In genomic region chr17:11997147-11997971, GRCh38 we compare ENCODE assay signal across 1 cellular context.
TF ChIP-seq lines count a peak whose summit lies in the region.

ZNF18 (minus strand) TSS chr17:11997475; CDS start chr17:11992829, 4,646 bp downstream.

TF ChIP-seq in HEK293, 187 proteins besides CTCF, POLR2A, EP300 and RAD21 (continued from another document and continues in another):
- TF ChIP-seq ZNF148 (tag by site-specific recombination; IDR thresholded peaks at IDR 0.05; ENCODE audit: borderline replicate concordance) (no peak), ZNF707 (tag by site-specific recombination; IDR thresholded peaks at IDR 0.05) (no peak), ZNF473 (tag by site-specific recombination; IDR thresholded peaks at IDR 0.05) (no peak), ZNF610 (tag by site-specific recombination; IDR thresholded peaks at IDR 0.05; ENCODE audit: borderline replicate concordance) (no peak; the same call in 1 of the 2 replicates), YY2 (tag by site-specific recombination; IDR thresholded peaks at IDR 0.05) (peak; percentile 67), ZNF654 (tag by site-specific recombination; IDR thresholded peaks at IDR 0.05; ENCODE audit: low read depth) (no peak), ZNF416 (tag by site-specific recombination; IDR thresholded peaks at IDR 0.05) (no peak), SP2 (tag by site-specific recombination; IDR thresholded peaks at IDR 0.05) (peak; percentile 85), ZNF518A (tag by site-specific recombination; conservative IDR thresholded peaks at IDR 0.05; ENCODE audit: low read depth) (peak; percentile 46; the same call in 1 of the 2 replicates), ZNF157 (tag by site-specific recombination; IDR thresholded peaks at IDR 0.05) (no peak), ZNF138 (tag by site-specific recombination; IDR thresholded peaks at IDR 0.05; ENCODE audit: borderline replicate concordance) (no peak), ZNF747 (tag by site-specific recombination; IDR thresholded peaks at IDR 0.05) (no peak), PRDM1 (tag by site-specific recombination; IDR thresholded peaks at IDR 0.05) (peak; percentile 67; the same call in 1 of the 2 replicates), SCRT2 (tag by site-specific recombination; IDR thresholded peaks at IDR 0.05) (no peak), ZNF791 (tag by site-specific recombination; IDR thresholded peaks at IDR 0.05) (no peak), ZSCAN16 (tag by site-specific recombination; IDR thresholded peaks at IDR 0.05) (peak; percentile 68; the same call in 1 of the 2 replicates), ZNF585B (tag by site-specific recombination; IDR thresholded peaks at IDR 0.05) (no peak), ZBTB10 (tag by site-specific recombination; IDR thresholded peaks at IDR 0.05) (peak; percentile 88), ZBTB8A (tag by site-specific recombination; IDR thresholded peaks at IDR 0.05) (peak; percentile 91), ZNF23 (tag by site-specific recombination; IDR thresholded peaks at IDR 0.05; ENCODE audit: borderline replicate concordance) (no peak), ZNF221 (tag by site-specific recombination; IDR thresholded peaks at IDR 0.05; ENCODE audit: borderline replicate concordance) (no peak), ZNF48 (tag by site-specific recombination; IDR thresholded peaks at IDR 0.05) (no peak), ZNF223 (tag by site-specific recombination; IDR thresholded peaks at IDR 0.05) (no peak), OVOL3 (tag by site-specific recombination; IDR thresholded peaks at IDR 0.05) (no peak), ZNF280C (tag by site-specific recombination; IDR thresholded peaks at IDR 0.05) (no peak), ZFP37 (tag by site-specific recombination; IDR thresholded peaks at IDR 0.05) (peak; percentile 51), ZNF169 (tag by site-specific recombination; IDR thresholded peaks at IDR 0.05) (no peak), ZNF501 (tag by site-specific recombination; IDR thresholded peaks at IDR 0.05) (peak; percentile 72; the same call in 1 of the 2 replicates), ZNF335 (tag by site-specific recombination; conservative IDR thresholded peaks at IDR 0.05) (peak; percentile 83), ZNF529 (tag by site-specific recombination; IDR thresholded peaks at IDR 0.05; ENCODE audit: insufficient replicate concordance) (no peak), ZNF776 (tag by site-specific recombination; IDR thresholded peaks at IDR 0.05; ENCODE audit: borderline replicate concordance) (no peak)
- TF ChIP-seq, protein P1, sequence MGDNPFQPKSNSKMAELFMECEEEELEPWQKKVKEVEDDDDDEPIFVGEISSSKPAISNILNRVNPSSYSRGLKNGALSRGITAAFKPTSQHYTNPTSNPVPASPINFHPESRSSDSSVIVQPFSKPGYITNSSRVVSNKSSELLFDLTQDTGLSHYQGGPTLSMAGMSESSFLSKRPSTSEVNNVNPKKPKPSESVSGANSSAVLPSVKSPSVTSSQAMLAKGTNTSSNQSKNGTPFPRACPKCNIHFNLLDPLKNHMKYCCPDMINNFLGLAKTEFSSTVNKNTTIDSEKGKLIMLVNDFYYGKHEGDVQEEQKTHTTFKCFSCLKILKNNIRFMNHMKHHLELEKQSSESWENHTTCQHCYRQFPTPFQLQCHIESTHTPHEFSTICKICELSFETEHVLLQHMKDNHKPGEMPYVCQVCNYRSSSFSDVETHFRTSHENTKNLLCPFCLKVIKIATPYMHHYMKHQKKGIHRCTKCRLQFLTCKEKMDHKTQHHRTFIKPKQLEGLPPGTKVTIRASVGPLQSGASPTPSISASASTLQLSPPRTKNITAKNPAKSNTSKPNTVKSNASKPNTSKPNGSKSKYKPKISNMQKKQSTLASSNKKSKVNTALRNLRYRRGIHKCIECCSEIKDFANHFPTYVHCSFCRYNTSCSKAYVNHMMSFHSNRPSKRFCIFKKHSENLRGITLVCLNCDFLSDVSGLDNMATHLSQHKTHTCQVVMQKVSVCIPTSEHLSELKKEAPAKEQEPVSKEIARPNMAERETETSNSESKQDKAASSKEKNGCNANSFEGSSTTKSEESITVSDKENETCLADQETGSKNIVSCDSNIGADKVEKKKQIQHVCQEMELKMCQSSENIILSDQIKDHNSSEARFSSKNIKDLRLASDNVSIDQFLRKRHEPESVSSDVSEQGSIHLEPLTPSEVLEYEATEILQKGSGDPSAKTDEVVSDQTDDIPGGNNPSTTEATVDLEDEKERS (tag by site-specific recombination; IDR thresholded peaks at IDR 0.05) = peak; percentile 14; the same call in 1 of the 2 replicates
- TF ChIP-seq, protein P2, sequence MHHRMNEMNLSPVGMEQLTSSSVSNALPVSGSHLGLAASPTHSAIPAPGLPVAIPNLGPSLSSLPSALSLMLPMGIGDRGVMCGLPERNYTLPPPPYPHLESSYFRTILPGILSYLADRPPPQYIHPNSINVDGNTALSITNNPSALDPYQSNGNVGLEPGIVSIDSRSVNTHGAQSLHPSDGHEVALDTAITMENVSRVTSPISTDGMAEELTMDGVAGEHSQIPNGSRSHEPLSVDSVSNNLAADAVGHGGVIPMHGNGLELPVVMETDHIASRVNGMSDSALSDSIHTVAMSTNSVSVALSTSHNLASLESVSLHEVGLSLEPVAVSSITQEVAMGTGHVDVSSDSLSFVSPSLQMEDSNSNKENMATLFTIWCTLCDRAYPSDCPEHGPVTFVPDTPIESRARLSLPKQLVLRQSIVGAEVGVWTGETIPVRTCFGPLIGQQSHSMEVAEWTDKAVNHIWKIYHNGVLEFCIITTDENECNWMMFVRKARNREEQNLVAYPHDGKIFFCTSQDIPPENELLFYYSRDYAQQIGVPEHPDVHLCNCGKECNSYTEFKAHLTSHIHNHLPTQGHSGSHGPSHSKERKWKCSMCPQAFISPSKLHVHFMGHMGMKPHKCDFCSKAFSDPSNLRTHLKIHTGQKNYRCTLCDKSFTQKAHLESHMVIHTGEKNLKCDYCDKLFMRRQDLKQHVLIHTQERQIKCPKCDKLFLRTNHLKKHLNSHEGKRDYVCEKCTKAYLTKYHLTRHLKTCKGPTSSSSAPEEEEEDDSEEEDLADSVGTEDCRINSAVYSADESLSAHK (tag by site-specific recombination; IDR thresholded peaks at IDR 0.05) = no peak
- TF ChIP-seq, protein P3, sequence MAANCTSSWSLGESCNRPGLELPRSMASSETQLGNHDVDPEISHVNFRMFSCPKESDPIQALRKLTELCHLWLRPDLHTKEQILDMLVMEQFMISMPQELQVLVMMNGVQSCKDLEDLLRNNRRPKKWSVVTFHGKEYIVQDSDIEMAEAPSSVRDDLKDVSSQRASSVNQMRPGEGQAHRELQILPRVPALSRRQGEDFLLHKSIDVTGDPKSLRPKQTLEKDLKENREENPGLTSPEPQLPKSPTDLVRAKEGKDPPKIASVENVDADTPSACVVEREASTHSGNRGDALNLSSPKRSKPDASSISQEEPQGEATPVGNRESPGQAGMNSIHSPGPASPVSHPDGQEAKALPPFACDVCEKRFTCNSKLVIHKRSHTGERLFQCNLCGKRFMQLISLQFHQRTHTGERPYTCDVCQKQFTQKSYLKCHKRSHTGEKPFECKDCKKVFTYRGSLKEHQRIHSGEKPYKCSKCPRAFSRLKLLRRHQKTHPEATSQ (tag by site-specific recombination; IDR thresholded peaks at IDR 0.05) = peak; percentile 19; the same call in 1 of the 2 replicates
- TF ChIP-seq, protein P4, sequence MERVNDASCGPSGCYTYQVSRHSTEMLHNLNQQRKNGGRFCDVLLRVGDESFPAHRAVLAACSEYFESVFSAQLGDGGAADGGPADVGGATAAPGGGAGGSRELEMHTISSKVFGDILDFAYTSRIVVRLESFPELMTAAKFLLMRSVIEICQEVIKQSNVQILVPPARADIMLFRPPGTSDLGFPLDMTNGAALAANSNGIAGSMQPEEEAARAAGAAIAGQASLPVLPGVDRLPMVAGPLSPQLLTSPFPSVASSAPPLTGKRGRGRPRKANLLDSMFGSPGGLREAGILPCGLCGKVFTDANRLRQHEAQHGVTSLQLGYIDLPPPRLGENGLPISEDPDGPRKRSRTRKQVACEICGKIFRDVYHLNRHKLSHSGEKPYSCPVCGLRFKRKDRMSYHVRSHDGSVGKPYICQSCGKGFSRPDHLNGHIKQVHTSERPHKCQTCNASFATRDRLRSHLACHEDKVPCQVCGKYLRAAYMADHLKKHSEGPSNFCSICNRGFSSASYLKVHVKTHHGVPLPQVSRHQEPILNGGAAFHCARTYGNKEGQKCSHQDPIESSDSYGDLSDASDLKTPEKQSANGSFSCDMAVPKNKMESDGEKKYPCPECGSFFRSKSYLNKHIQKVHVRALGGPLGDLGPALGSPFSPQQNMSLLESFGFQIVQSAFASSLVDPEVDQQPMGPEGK (tag by site-specific recombination; IDR thresholded peaks at IDR 0.05) = peak; percentile 80; the same call in 1 of the 2 replicates
